In genomic region chr20:50957276-50957675, GRCh38 we compare ENCODE assay signal across 8 cellular contexts. TPM values are rescaled to one million over a fixed set of nuclear protein-coding genes. Genes with fewer than 3 reads are reported as not detected.
DNase-seq lines count a peak whose midpoint lies in the region; ATAC-seq, FAIRE-seq and TF ChIP-seq lines count a peak whose summit lies in the region.

No MANE protein-coding gene starts in this region.

- H3K36me3 ChIP-seq in ascending aorta (peaks cover 4 to 33% of the 10 kb centered on the region in 2 donors), HepG2 (replicated peaks in 1 of 2; ENCODE audit: control insufficient read depth in 1 of 2, insufficient read depth in 2 of 2, low read length in 2 of 2) (peaks cover 2 to 27% of the 10 kb centered on the region in 2 experiments), upper lobe of right lung (peaks cover 27% of the 10 kb centered on the region)

- H2AFZ ChIP-seq in HepG2 (ENCODE audit: low read length): no peak overlapping the region

- FAIRE-seq in HepG2 (lab: Jason Lieb, UNC) (no peak), RCC 7860 (lab: Jason Lieb, UNC) (no peak), urothelium cell line (lab: Jason Lieb, UNC) (no peak)

- H3K4me1 Mint-ChIP-seq in activated T-cell treated with anti-CD3 and anti-CD28 coated beads, Interleukin-2, amount 50 U/mL, for 72 hours (ENCODE audit: low read depth): peaks cover 72% of the 10 kb centered on the region

- intact Hi-C loops in ascending aorta (cut with DNase I): no loop called here
- intact Hi-C loops in HepG2 (cut with micrococcal nuclease; ENCODE audit: unreplicated experiment): loop anchor here (2.0 kb wide), 1 partner anchor 28 kb away; no protein-coding TSS in a partner anchor
- intact Hi-C loops in upper lobe of right lung (cut with DNase I): no loop called here

- H3K9me3 ChIP-seq in ascending aorta: no peaks in the 10 kb centered on the region
- no peaks in the 10 kb centered on the region for H3K9me3 ChIP-seq in HepG2 (ENCODE audit: low read length)
- no peaks in the 10 kb centered on the region for H3K9me3 ChIP-seq in upper lobe of right lung

- H3K4me2 ChIP-seq in HepG2 (ENCODE audit: low read depth, low read length): peak overlapping the region; percentile 94

- peak overlapping the region; percentile 94 for H3K9ac ChIP-seq in HepG2 (ENCODE audit: insufficient read depth, low read depth, low read length)

- H3K27ac Mint-ChIP-seq in activated T-cell treated with anti-CD3 and anti-CD28 coated beads, Interleukin-2, amount 50 U/mL, for 72 hours: peak overlapping the region; percentile 99

- no peak for TF ChIP-seq POLR2A in HepG2 (IDR thresholded peaks at IDR 0.05; ENCODE audit: insufficient read depth in 1 of 2, low read depth in 2 of 2, low read length in 2 of 2)

- no peak for TF ChIP-seq RAD21 in HepG2 (CRISPR knock-in tag; IDR thresholded peaks at IDR 0.05)

- TF ChIP-seq CTCF in ascending aorta (IDR thresholded peaks at IDR 0.05) (no peak), HepG2 (CRISPR knock-in tag; IDR thresholded peaks at IDR 0.05) (no peak), upper lobe of right lung (IDR thresholded peaks at IDR 0.05) (no peak)

- peaks cover 51% of the 10 kb centered on the region for H4K20me1 ChIP-seq in HepG2 (ENCODE audit: insufficient read depth, low read length)

- H3K27me3 Mint-ChIP-seq in activated T-cell treated with anti-CD3 and anti-CD28 coated beads, Interleukin-2, amount 50 U/mL, for 72 hours (ENCODE audit: low read depth): no peaks in the 10 kb centered on the region

- H3K4me3 ChIP-seq in ascending aorta (peak overlapping the region; percentile 72 to 97), HepG2 (replicated peaks in 1 of 3; ENCODE audit: insufficient read depth in 1 of 3, low read depth in 2 of 3, low read length in 3 of 3) (peak overlapping the region; percentile 85 to 97 (median 97)), upper lobe of right lung (peak overlapping the region; percentile 77)

- BruUV-seq in HepG2 (replicated peaks; lab: Mats Ljungman, UMichigan): no TSS peak

- no peaks in the 10 kb centered on the region for H3K9me3 Mint-ChIP-seq in activated T-cell treated with anti-CD3 and anti-CD28 coated beads, Interleukin-2, amount 50 U/mL, for 72 hours

- TF ChIP-seq EP300 in HepG2 (IDR thresholded peaks at IDR 0.05; ENCODE audit: low read depth in 2 of 2, low read length in 2 of 2) (no peak), HepG2 (CRISPR knock-in tag; IDR thresholded peaks at IDR 0.05; ENCODE audit: borderline replicate concordance) (no peak)

- H3K27me3 ChIP-seq in ascending aorta: no peaks in the 10 kb centered on the region
- H3K27me3 ChIP-seq in HepG2 (ENCODE audit: control insufficient read depth in 1 of 2, insufficient read depth in 2 of 2, low read length in 2 of 2): no peaks in the 10 kb centered on the region; a peak in 1 of 5 replicates
- no peaks in the 10 kb centered on the region for H3K27me3 ChIP-seq in upper lobe of right lung

- DNase-seq in activated T-cell treated with anti-CD3 and anti-CD28 coated beads, Interleukin-2, amount 50 U/mL, for 72 hours: no peak
- DNase-seq in activated T-cell treated with anti-CD3 and anti-CD28 coated beads, Interleukin-2, amount 50 U/mL, for 48 hours: no peak
- DNase-seq in ascending aorta (ENCODE audit: low spot score in 2 of 2) (no peak), HepG2 (ENCODE audit: low spot score) (no peak), upper lobe of right lung (no peak), NCI-H1417 (lab: John Stamatoyannopoulos, UW) (no peak), RCC 7860 (ENCODE audit: low spot score) (no peak), urothelium cell line (ENCODE audit: low spot score) (no peak)

- WGBS in HepG2 (ENCODE audit: low lambda C conversion rate): 0% methylated on average over 7 of the region's 7 CpGs

- peak overlapping the region; percentile 91 to 98 for H3K4me3 Mint-ChIP-seq in activated T-cell treated with anti-CD3 and anti-CD28 coated beads, Interleukin-2, amount 50 U/mL, for 72 hours

- H3K27ac ChIP-seq in ascending aorta (peak overlapping the region in 1 of 2 donors; percentile 83), HepG2 (ENCODE audit: extremely low read length, insufficient read depth, low read length) (peak overlapping the region; percentile 86), upper lobe of right lung (peak overlapping the region; percentile 97)

- peaks cover 17 to 29% of the 10 kb centered on the region in 2 donors for H3K4me1 ChIP-seq in ascending aorta
- peaks cover 44% of the 10 kb centered on the region for H3K4me1 ChIP-seq in HepG2 (ENCODE audit: insufficient read depth, low read length)
- peaks cover 32% of the 10 kb centered on the region for H3K4me1 ChIP-seq in upper lobe of right lung

- in situ Hi-C loops in HepG2 (cut with HindIII; ENCODE audit: extremely low pct_ligation_motif_present, low pct_unique_long_range_greater_than_20kb): no loop called here

- H3K36me3 Mint-ChIP-seq in activated T-cell treated with anti-CD3 and anti-CD28 coated beads, Interleukin-2, amount 50 U/mL, for 72 hours (ENCODE audit: insufficient read depth in 2 of 2): peaks cover 7 to 20% of the 10 kb centered on the region in 2 donors

- ATAC-seq in activated T-cell treated with anti-CD3 and anti-CD28 coated beads, Interleukin-2, amount 50 U/mL, for 72 hours (replicated peaks in 1 of 2): no peak
- ATAC-seq in HepG2 (no peak), upper lobe of right lung (no peak)

- peaks cover 84% of the 10 kb centered on the region for H3K79me2 ChIP-seq in HepG2 (ENCODE audit: insufficient read depth, low read length)

- CTCF ChIA-PET in HepG2 (lab: Yijun Ruan, JAX; ENCODE audit: low intra/inter-chr PET ratio, low total read pairs): interaction anchor here (1.9 to 2.3 kb wide), 2 partner anchors 28 to 139 kb away, joined by 7 to 9 read pairs; no protein-coding TSS in a partner anchor

- POLR2A ChIA-PET in HepG2 (lab: Yijun Ruan, JAX): interaction anchor here (1.0 to 3.8 kb wide), 13 partner anchors 11 to 207 kb away, joined by 3 to 87 read pairs (median 9); partner anchors contain the start of genes ADNP and BCAS4

RNA-seq across cellular contexts. Expression of gene DPM1, which starts 1.1 kb away (rescaled TPM):
- 10 to 100 TPM; 56.6 to 64.3 TPM for total RNA-seq in activated T-cell treated with anti-CD3 and anti-CD28 coated beads, Interleukin-2, amount 50 U/mL, for 72 hours
- total RNA-seq in ascending aorta (37.5 TPM), HepG2 (2016; rRNA removed; fragmentation: Illumina TruSeq; extraction: Trizol) (161 and 187 TPM in 2 replicates), upper lobe of right lung (30.2 TPM)
- 32.3 and 33.7 TPM in 2 replicates for total RNA-seq in HepG2 (2016; cell fraction: cytosol; rRNA removed; fragmentation: Illumina TruSeq; extraction: Trizol; ENCODE audit: low read depth)
- 167 and 188 TPM in 2 replicates for total RNA-seq in HepG2 (2016; cell fraction: insoluble cytoplasmic fraction; rRNA removed; fragmentation: Illumina TruSeq; extraction: Trizol)
- 30.4 and 39.3 TPM in 2 replicates for total RNA-seq in HepG2 (2016; cell fraction: membrane; rRNA removed; fragmentation: Illumina TruSeq; extraction: Trizol)
- 102 and 109 TPM in 2 replicates for total RNA-seq in HepG2 (2016; cell fraction: nucleus; rRNA removed; fragmentation: Illumina TruSeq; extraction: Trizol)
- 75.7 and 83.2 TPM in 2 replicates for polyA plus RNA-seq in HepG2 (2011; rRNA removed)
- 67.0 and 87.1 TPM in 2 replicates for polyA plus RNA-seq in HepG2 (2011; cell fraction: cytosol; rRNA removed)
- polyA plus RNA-seq in HepG2 (2011; cell fraction: nucleus; rRNA removed): 40.6 and 43.3 TPM in 2 replicates
- polyA plus RNA-seq in HepG2 (2012): 92.8 and 103 TPM in 2 replicates
- 19.8 and 20.9 TPM in 2 replicates for polyA plus RNA-seq in HepG2 (2016; cell fraction: cytosol; fragmentation: Illumina TruSeq; extraction: Trizol; ENCODE audit: low read depth)
- 215 and 249 TPM in 2 replicates for polyA plus RNA-seq in HepG2 (2016; cell fraction: insoluble cytoplasmic fraction; fragmentation: Illumina TruSeq; extraction: Trizol; ENCODE audit: low read depth)
- polyA plus RNA-seq in HepG2 (2016; cell fraction: membrane; fragmentation: Illumina TruSeq; extraction: Trizol; ENCODE audit: low read depth): 27.9 and 30.1 TPM in 2 replicates
- polyA plus RNA-seq in HepG2 (2016; cell fraction: nucleus; fragmentation: Illumina TruSeq; extraction: Trizol; ENCODE audit: insufficient read depth, low read depth): 177 and 193 TPM in 2 replicates
- polyA minus RNA-seq in HepG2 (2011; rRNA and poly(A)+ RNA removed; ENCODE audit: low replicate concordance): 23.1 and 28.4 TPM in 2 replicates
- polyA minus RNA-seq in HepG2 (2011; cell fraction: cytosol; rRNA and poly(A)+ RNA removed): 38.3 and 41.9 TPM in 2 replicates
- 49.6 and 51.1 TPM in 2 replicates for polyA minus RNA-seq in HepG2 (2011; cell fraction: nucleus; rRNA and poly(A)+ RNA removed)

RNA-seq across cellular contexts. Expression of gene MOCS3, which starts 1.3 kb away (rescaled TPM):
- total RNA-seq in activated T-cell treated with anti-CD3 and anti-CD28 coated beads, Interleukin-2, amount 50 U/mL, for 72 hours: 1 to 10 TPM; 4.1 to 4.2 TPM
- total RNA-seq in ascending aorta: 4.7 TPM
- total RNA-seq in HepG2 (2016; rRNA removed; fragmentation: Illumina TruSeq; extraction: Trizol): 8.4 and 9.7 TPM in 2 replicates
- total RNA-seq in HepG2 (2016; cell fraction: cytosol; rRNA removed; fragmentation: Illumina TruSeq; extraction: Trizol; ENCODE audit: low read depth): 1.2 and 1.3 TPM in 2 replicates
- 7.8 and 8.8 TPM in 2 replicates for total RNA-seq in HepG2 (2016; cell fraction: insoluble cytoplasmic fraction; rRNA removed; fragmentation: Illumina TruSeq; extraction: Trizol)
- 3.7 and 4.2 TPM in 2 replicates for total RNA-seq in HepG2 (2016; cell fraction: membrane; rRNA removed; fragmentation: Illumina TruSeq; extraction: Trizol)
- total RNA-seq in HepG2 (2016; cell fraction: nucleus; rRNA removed; fragmentation: Illumina TruSeq; extraction: Trizol): 5.4 and 5.7 TPM in 2 replicates
- 3.7 and 4.1 TPM in 2 replicates for polyA plus RNA-seq in HepG2 (2011; rRNA removed)
- polyA plus RNA-seq in HepG2 (2011; cell fraction: cytosol; rRNA removed): 4.0 and 4.1 TPM in 2 replicates
- 2.9 and 3.2 TPM in 2 replicates for polyA plus RNA-seq in HepG2 (2011; cell fraction: nucleus; rRNA removed)
- 2.7 and 3.3 TPM in 2 replicates for polyA plus RNA-seq in HepG2 (2012)
- polyA plus RNA-seq in HepG2 (2016; cell fraction: cytosol; fragmentation: Illumina TruSeq; extraction: Trizol; ENCODE audit: low read depth): 0.53 and 0.58 TPM in 2 replicates
- 7.8 and 8.0 TPM in 2 replicates for polyA plus RNA-seq in HepG2 (2016; cell fraction: insoluble cytoplasmic fraction; fragmentation: Illumina TruSeq; extraction: Trizol; ENCODE audit: low read depth)
- 1.7 and 2.1 TPM in 2 replicates for polyA plus RNA-seq in HepG2 (2016; cell fraction: membrane; fragmentation: Illumina TruSeq; extraction: Trizol; ENCODE audit: low read depth)
- polyA plus RNA-seq in HepG2 (2016; cell fraction: nucleus; fragmentation: Illumina TruSeq; extraction: Trizol; ENCODE audit: insufficient read depth, low read depth): 4.3 and 4.4 TPM in 2 replicates
- polyA minus RNA-seq in HepG2 (2011; rRNA and poly(A)+ RNA removed; ENCODE audit: low replicate concordance): 14.6 and 20.7 TPM in 2 replicates
- polyA minus RNA-seq in HepG2 (2011; cell fraction: cytosol; rRNA and poly(A)+ RNA removed): 6.3 and 6.7 TPM in 2 replicates
- 12.4 and 13.6 TPM in 2 replicates for polyA minus RNA-seq in HepG2 (2011; cell fraction: nucleus; rRNA and poly(A)+ RNA removed)
- total RNA-seq in upper lobe of right lung: 3.4 TPM

RNA-seq across cellular contexts. Expression of gene ADNP, which starts 26.0 kb away (rescaled TPM):
- 10 to 100 TPM; 62.3 to 72.2 TPM for total RNA-seq in activated T-cell treated with anti-CD3 and anti-CD28 coated beads, Interleukin-2, amount 50 U/mL, for 72 hours
- total RNA-seq in ascending aorta (22.5 TPM), HepG2 (2016; rRNA removed; fragmentation: Illumina TruSeq; extraction: Trizol) (21.5 and 60.7 TPM in 2 replicates), upper lobe of right lung (54.1 TPM)
- total RNA-seq in HepG2 (2016; cell fraction: cytosol; rRNA removed; fragmentation: Illumina TruSeq; extraction: Trizol; ENCODE audit: low read depth): 3.6 and 4.4 TPM in 2 replicates
- 17.8 and 59.9 TPM in 2 replicates for total RNA-seq in HepG2 (2016; cell fraction: insoluble cytoplasmic fraction; rRNA removed; fragmentation: Illumina TruSeq; extraction: Trizol)
- 20.1 and 20.5 TPM in 2 replicates for total RNA-seq in HepG2 (2016; cell fraction: membrane; rRNA removed; fragmentation: Illumina TruSeq; extraction: Trizol)
- total RNA-seq in HepG2 (2016; cell fraction: nucleus; rRNA removed; fragmentation: Illumina TruSeq; extraction: Trizol): 51.3 and 55.1 TPM in 2 replicates
- 21.0 and 22.3 TPM in 2 replicates for polyA plus RNA-seq in HepG2 (2011; rRNA removed)
- 11.3 and 19.3 TPM in 2 replicates for polyA plus RNA-seq in HepG2 (2011; cell fraction: cytosol; rRNA removed)
- 30.4 and 32.5 TPM in 2 replicates for polyA plus RNA-seq in HepG2 (2011; cell fraction: nucleus; rRNA removed)
- polyA plus RNA-seq in HepG2 (2012): 45.9 and 50.4 TPM in 2 replicates
- 2.9 and 3.3 TPM in 2 replicates for polyA plus RNA-seq in HepG2 (2016; cell fraction: cytosol; fragmentation: Illumina TruSeq; extraction: Trizol; ENCODE audit: low read depth)
- polyA plus RNA-seq in HepG2 (2016; cell fraction: insoluble cytoplasmic fraction; fragmentation: Illumina TruSeq; extraction: Trizol; ENCODE audit: low read depth): 57.9 and 63.1 TPM in 2 replicates
- 8.8 and 9.4 TPM in 2 replicates for polyA plus RNA-seq in HepG2 (2016; cell fraction: membrane; fragmentation: Illumina TruSeq; extraction: Trizol; ENCODE audit: low read depth)
- 78.5 and 79.2 TPM in 2 replicates for polyA plus RNA-seq in HepG2 (2016; cell fraction: nucleus; fragmentation: Illumina TruSeq; extraction: Trizol; ENCODE audit: insufficient read depth, low read depth)
- 22.3 and 32.8 TPM in 2 replicates for polyA minus RNA-seq in HepG2 (2011; rRNA and poly(A)+ RNA removed; ENCODE audit: low replicate concordance)
- 29.7 and 42.9 TPM in 2 replicates for polyA minus RNA-seq in HepG2 (2011; cell fraction: cytosol; rRNA and poly(A)+ RNA removed)
- 74.0 and 91.4 TPM in 2 replicates for polyA minus RNA-seq in HepG2 (2011; cell fraction: nucleus; rRNA and poly(A)+ RNA removed)
